Comparison of ENCODE assay signal across 10 cellular contexts in genomic region chr20:37270586-37271420, GRCh38. TPM values are rescaled to one million over a fixed set of nuclear protein-coding genes. Genes with fewer than 3 reads are reported as not detected.
A peak's percentile ranks its signal among the peaks of the same experiment; 100 is the strongest.
DNase-seq lines count a peak whose midpoint lies in the region; ATAC-seq, FAIRE-seq and TF ChIP-seq lines count a peak whose summit lies in the region.
"Had no signal": no experiment of that assay in that cellular context is flagged by ENCODE, and none has a peak within 500 bp of the region (broad histone marks: within the 10 kb centered on the region; RNA-seq: fewer than 3 reads in every experiment).

No MANE protein-coding gene starts in this region.

- no peak overlapping the region for H4K91ac ChIP-seq in neuronal stem cell (ENCODE audit: low read depth, low read length, poor library complexity)

- H3K14ac ChIP-seq in neuronal stem cell (ENCODE audit: low read length): no peak overlapping the region

- no peaks in the 10 kb centered on the region for H3K27me3 Mint-ChIP-seq in brain

- peaks cover 2% of the 10 kb centered on the region for H3K79me1 ChIP-seq in neuronal stem cell (ENCODE audit: low read depth, low read length)

- peak overlapping the region; percentile 41 for H2BK15ac ChIP-seq in neuronal stem cell (ENCODE audit: low read length)

- peaks cover 12 to 19% of the 10 kb centered on the region in 2 donors for H3K4me1 ChIP-seq in neuronal stem cell (ENCODE audit: control insufficient read depth in 2 of 2, insufficient read depth in 1 of 2, low read depth in 1 of 2, low read length in 2 of 2)

- no peak for DNase-seq in GM18507 (ENCODE audit: extremely low spot score, insufficient read length, low read depth)
- DNase-seq in HT1080 (ENCODE audit: low read depth): peak; percentile 11
- DNase-seq in neuronal stem cell (ENCODE audit: low spot score): no peak
- no peak for DNase-seq in NCI-H1092 treated with DMSO at 0.1 percent for 48 hours (lab: John Stamatoyannopoulos, UW)
- DNase-seq in dedifferentiated amniotic fluid mesenchymal stem cell (ENCODE audit: extremely low spot score): no peak
- DNase-seq: islet precursor cell had no signal

- H3K27ac ChIP-seq in neuronal stem cell (replicated peaks; ENCODE audit: low read length): no peak overlapping the region

- H3K9ac ChIP-seq in neuronal stem cell (ENCODE audit: low read depth, low read length, poor library complexity): no peak overlapping the region

- H3K36me3 Mint-ChIP-seq in brain: no peaks in the 10 kb centered on the region
- H3K36me3 Mint-ChIP-seq: T-cell had no signal

- H2BK12ac ChIP-seq in neuronal stem cell (ENCODE audit: low read length): peak overlapping the region; percentile 2

- ATAC-seq in GM19023 (IDR thresholded peaks at IDR 0.05; ENCODE audit: unreplicated experiment) (no peak), HG02970 (IDR thresholded peaks at IDR 0.05; ENCODE audit: low FRiP score, unreplicated experiment) (no peak)

- peak overlapping the region; percentile 52 to 99 (median 77) for H3K27ac Mint-ChIP-seq in brain
- H3K27ac Mint-ChIP-seq: T-cell had no signal

- WGBS in neuronal stem cell (ENCODE audit: extremely low coverage in 2 of 2, insufficient read length in 2 of 2, insufficient replicate concordance in 1 of 2), 2 donors: no CpG with 5 or more reads among the region's 12 CpGs

- H3K4me1 Mint-ChIP-seq in brain: peaks cover 66% of the 10 kb centered on the region

- no peaks in the 10 kb centered on the region for H3K27me3 ChIP-seq in neuronal stem cell (ENCODE audit: control insufficient read depth in 3 of 3, insufficient read depth in 3 of 3, low read depth in 1 of 3, low read length in 3 of 3)

- H3K4me3 ChIP-seq in neuronal stem cell (ENCODE audit: low read length in 2 of 2): no peak overlapping the region

- H2AK5ac ChIP-seq in neuronal stem cell (ENCODE audit: low read depth, low read length): peak overlapping the region; percentile 17

- H3K4me3 Mint-ChIP-seq in brain: no peak overlapping the region
- H3K4me3 Mint-ChIP-seq: T-cell had no signal

- H3K4me2 ChIP-seq in neuronal stem cell (ENCODE audit: insufficient read depth, low read length, poor library complexity, severe bottlenecking): no peak overlapping the region

- peak; percentile 79 for FAIRE-seq in GM18507 (lab: Jason Lieb, UNC)

- no peak overlapping the region for H4K8ac ChIP-seq in neuronal stem cell (ENCODE audit: low read depth, low read length)

- no peak for TF ChIP-seq CTCF in brain (conservative IDR thresholded peaks at IDR 0.05)

- H3K18ac ChIP-seq in neuronal stem cell (ENCODE audit: low read length): peak overlapping the region; percentile 39

- H3K36me3 ChIP-seq in neuronal stem cell (replicated peaks in 1 of 2; ENCODE audit: control insufficient read depth in 2 of 2, insufficient read depth in 2 of 2, low read length in 2 of 2): no peaks in the 10 kb centered on the region

- H3K9me3 ChIP-seq in neuronal stem cell (replicated peaks in 1 of 2; ENCODE audit: control insufficient read depth in 2 of 2, insufficient read depth in 1 of 2, low read depth in 1 of 2, low read length in 2 of 2): no peaks in the 10 kb centered on the region

- H2BK5ac ChIP-seq in neuronal stem cell (ENCODE audit: low read length): no peak overlapping the region

- H3K4ac ChIP-seq in neuronal stem cell (ENCODE audit: low read length): no peak overlapping the region

- no peak overlapping the region for H3K23ac ChIP-seq in neuronal stem cell (ENCODE audit: low read depth, low read length, poor library complexity)

- peaks cover 0 to 5% (median 0%) of the 10 kb centered on the region in 5 experiments for H3K9me3 Mint-ChIP-seq in brain
- H3K9me3 Mint-ChIP-seq: T-cell had no signal

- no peak overlapping the region for H2AFZ ChIP-seq in neuronal stem cell (ENCODE audit: low read length)

- no peak overlapping the region for H2BK120ac ChIP-seq in neuronal stem cell (ENCODE audit: low read depth, low read length)

RNA-seq across cellular contexts. Expression of gene GHRH, which starts 9.2 kb away (rescaled TPM):
- total RNA-seq in HT1080 (2014; rRNA removed; shearing (Covaris generic)): not detected in 2 replicates
- polyA plus RNA-seq in HT1080 (2015; cell fraction: cytosol; rRNA removed): not detected in 2 replicates
- not detected in 2 replicates for polyA plus RNA-seq in HT1080 (2015; cell fraction: nucleus; rRNA removed)
- polyA plus RNA-seq in brain (ENCODE audit: insufficient read depth, low read depth, low replicate concordance): not detected
- polyA plus RNA-seq in neuronal stem cell (2013, experiment 1 of 2): 0.96 TPM
- polyA plus RNA-seq in neuronal stem cell (2013, experiment 2 of 2): 1.8 TPM
- total RNA-seq: T-cell had no signal

RNA-seq across cellular contexts. Expression of gene MANBAL, which starts 18.7 kb away (rescaled TPM):
- total RNA-seq in HT1080 (2014; rRNA removed; shearing (Covaris generic)): 18.9 and 20.5 TPM in 2 replicates
- 54.2 and 64.7 TPM in 2 replicates for polyA plus RNA-seq in HT1080 (2015; cell fraction: cytosol; rRNA removed)
- polyA plus RNA-seq in HT1080 (2015; cell fraction: nucleus; rRNA removed): 27.9 and 30.6 TPM in 2 replicates
- polyA plus RNA-seq in brain (ENCODE audit: insufficient read depth, low read depth, low replicate concordance): 164 TPM
- polyA plus RNA-seq in neuronal stem cell (2013, experiment 1 of 2): 66.5 TPM
- 66.4 TPM for polyA plus RNA-seq in neuronal stem cell (2013, experiment 2 of 2)
